Comparison of ENCODE assay signal across 15 cellular contexts in genomic region chr20:4012631-4013030, GRCh38. TPM values are rescaled to one million over a fixed set of nuclear protein-coding genes. Genes with fewer than 3 reads are reported as not detected.
DNase-seq lines count a peak whose midpoint lies in the region; ATAC-seq and TF ChIP-seq lines count a peak whose summit lies in the region.
"Had no signal": no experiment of that assay in that cellular context is flagged by ENCODE, and none has a peak within 500 bp of the region (broad histone marks: within the 10 kb centered on the region; RNA-seq: fewer than 3 reads in every experiment).

No MANE protein-coding gene starts in this region.

- no peak overlapping the region for H3K4me3 Mint-ChIP-seq in CD4-positive, alpha-beta memory T cell
- H3K4me3 Mint-ChIP-seq in T-helper 17 cell: no peak overlapping the region
- H3K4me3 Mint-ChIP-seq: activated T-helper 1 cell treated with anti-CD3 and anti-CD28 coated beads, Interleukin-12 subunit alpha, Interleukin-12 subunit beta, Interleukin-2, Interleukin-4 antibody, amounts not matched to agents 30 ng/mL and 10 ng/mL and 1 ng/mL, durations not matched to agents 14 hours and 24 hours and 36 hours; WTC11 had no signal

- no peak for TF ChIP-seq CTCF in fibroblast of mammary gland (conservative IDR thresholded peaks at IDR 0.05; ENCODE audit: control insufficient read depth, insufficient read depth, low read depth, low read length)
- TF ChIP-seq CTCF in spleen (IDR thresholded peaks at IDR 0.05 in 8 of 11, conservative IDR thresholded peaks at IDR 0.05 in 3 of 11): no peak

- H3K4me1 Mint-ChIP-seq in CD4-positive, alpha-beta memory T cell: peaks cover 15 to 41% (median 34%) of the 10 kb centered on the region in 4 donors
- peaks cover 26% of the 10 kb centered on the region for H3K4me1 Mint-ChIP-seq in T-helper 17 cell

- peak overlapping the region in 1 of 7 donors; percentile 24 for H3K27ac Mint-ChIP-seq in CD4-positive, alpha-beta memory T cell
- H3K27ac Mint-ChIP-seq in T-helper 17 cell: no peak overlapping the region
- H3K27ac Mint-ChIP-seq: activated T-helper 1 cell treated with anti-CD3 and anti-CD28 coated beads, Interleukin-12 subunit alpha, Interleukin-12 subunit beta, Interleukin-2, Interleukin-4 antibody, amounts not matched to agents 30 ng/mL and 10 ng/mL and 1 ng/mL, durations not matched to agents 14 hours and 24 hours and 36 hours; stimulated activated effector memory CD8-positive, alpha-beta T cell treated with anti-CD3 and anti-CD28 coated beads, Interleukin-12 subunit alpha, Interleukin-12 subunit beta, amount 100 ng/mL, for 72 hours; WTC11 had no signal

- CTCF ChIA-PET in CD4-positive, alpha-beta memory T cell (lab: Charles Lee; ENCODE audit: partially characterized antibody): interaction anchor here (1.2 to 9.0 kb wide), 7 partner anchors 13 to 98 kb away, joined by 3 to 97 read pairs (median 4); no protein-coding TSS in a partner anchor

- H3K9me3 Mint-ChIP-seq in CD4-positive, alpha-beta memory T cell: peaks cover 0 to 1% (median 0%) of the 10 kb centered on the region in 8 donors
- H3K9me3 Mint-ChIP-seq: activated T-helper 1 cell treated with anti-CD3 and anti-CD28 coated beads, Interleukin-12 subunit alpha, Interleukin-12 subunit beta, Interleukin-2, Interleukin-4 antibody, amounts not matched to agents 30 ng/mL and 10 ng/mL and 1 ng/mL, durations not matched to agents 14 hours and 24 hours and 36 hours; neural crest cell; stimulated activated effector memory CD8-positive, alpha-beta T cell treated with anti-CD3 and anti-CD28 coated beads, Interleukin-12 subunit alpha, Interleukin-12 subunit beta, amount 100 ng/mL, for 72 hours; WTC11 had no signal

- intact Hi-C loops in spleen (cut with DNase I; ENCODE audit: low total_unique reads): loop anchor here (5.0 to 10.0 kb wide), 2 partner anchors 72 to 110 kb away; no protein-coding TSS in a partner anchor
- intact Hi-C loops in CD4-positive, alpha-beta memory T cell (cut with micrococcal nuclease): loop anchor here (5.0 kb wide), 2 partner anchors 105 to 580 kb away; no protein-coding TSS in a partner anchor

- no peak for TF ChIP-seq POLR2A in spleen (IDR thresholded peaks at IDR 0.05)

- H3K9me3 ChIP-seq in spleen (no peaks in the 10 kb centered on the region), T-helper 17 cell (ENCODE audit: control insufficient read depth, low read length, poor library complexity, severe bottlenecking) (no peaks in the 10 kb centered on the region)
- H3K9me3 ChIP-seq in CD4-positive, alpha-beta memory T cell (ENCODE audit: control insufficient read depth in 1 of 2, low read length in 2 of 2): no peaks in the 10 kb centered on the region

- no peaks in the 10 kb centered on the region for H3K27me3 Mint-ChIP-seq in CD4-positive, alpha-beta memory T cell
- H3K27me3 Mint-ChIP-seq in T-helper 17 cell: no peaks in the 10 kb centered on the region

- 36 to 51% (median 41%) methylated on average over 3 of the region's 3 CpGs for WGBS in spleen, 5 donors

- H3K4me3 ChIP-seq in fibroblast of mammary gland (ENCODE audit: control insufficient read depth, low read depth, low read length) (peak overlapping the region; percentile 85), spleen (peak overlapping the region in 3 of 8 donors; percentile 88 to 98 (median 89))
- no peak overlapping the region for H3K4me3 ChIP-seq in CD4-positive, alpha-beta memory T cell (ENCODE audit: low read length in 2 of 2)

- H3K36me3 Mint-ChIP-seq in CD4-positive, alpha-beta memory T cell: peaks cover 5 to 11% of the 10 kb centered on the region in 2 donors
- peaks cover 5% of the 10 kb centered on the region for H3K36me3 Mint-ChIP-seq in T-helper 17 cell (ENCODE audit: low read depth)

- H3K27me3 ChIP-seq in spleen (replicated peaks in 1 of 7): no peaks in the 10 kb centered on the region
- H3K27me3 ChIP-seq in CD4-positive, alpha-beta memory T cell (ENCODE audit: insufficient read depth, low read length): no peaks in the 10 kb centered on the region

- DNase-seq in GF-D8 (lab: John Stamatoyannopoulos, UW): peak; percentile 92
- peak; percentile 93 for DNase-seq in OCI-M1 (lab: John Stamatoyannopoulos, UW)
- DNase-seq in fibroblast of mammary gland (ENCODE audit: low read depth): peak; percentile 59
- DNase-seq in spleen: no peak
- DNase-seq in stimulated activated naive CD8-positive, alpha-beta T cell treated with anti-CD3 and anti-CD28 coated beads, Interleukin-15, Interleukin-2, amounts not matched to agents 100 U/mL and 50 U/mL, for 24 hours: no peak
- DNase-seq in CD4-positive, alpha-beta memory T cell: no peak
- DNase-seq in SK-N-DZ (ENCODE audit: low spot score): no peak
- no peak for DNase-seq in T-helper 17 cell
- DNase-seq: DMS153, NCI-H345 had no signal

- H3K4me1 ChIP-seq in spleen: peaks cover 0 to 88% (median 52%) of the 10 kb centered on the region in 6 donors
- H3K4me1 ChIP-seq in CD4-positive, alpha-beta memory T cell (ENCODE audit: insufficient read depth, low read length): peaks cover 32% of the 10 kb centered on the region

- ATAC-seq in stimulated activated naive CD8-positive, alpha-beta T cell treated with anti-CD3 and anti-CD28 coated beads, Interleukin-15, Interleukin-2, amounts not matched to agents 100 U/mL and 50 U/mL, for 24 hours: no peak
- no peak for ATAC-seq in T-helper 17 cell
- ATAC-seq: stimulated activated effector memory CD8-positive, alpha-beta T cell treated with anti-CD3 and anti-CD28 coated beads, Interleukin-12 subunit alpha, Interleukin-12 subunit beta, amount 100 ng/mL, for 72 hours; WTC11 had no signal

- POLR2A ChIA-PET in CD4-positive, alpha-beta memory T cell (lab: Charles Lee; ENCODE audit: partially characterized antibody): interaction anchor here (1.2 kb wide), 1 partner anchor 23 kb away, joined by 3 read pairs; no protein-coding TSS in a partner anchor

- peak overlapping the region in 7 of 8 donors; percentile 59 to 97 (median 90) for H3K27ac ChIP-seq in spleen
- no peak overlapping the region for H3K27ac ChIP-seq in CD4-positive, alpha-beta memory T cell (ENCODE audit: low read depth, low read length)
- H3K27ac ChIP-seq: KMS-11 had no signal

- H3K36me3 ChIP-seq in spleen: peaks cover 0 to 15% (median 0%) of the 10 kb centered on the region in 6 donors
- no peaks in the 10 kb centered on the region for H3K36me3 ChIP-seq in CD4-positive, alpha-beta memory T cell (ENCODE audit: insufficient read depth, low read length)

RNA-seq across cellular contexts. Expression of gene RNF24, which starts 2.7 kb away (rescaled TPM):
- 10 to 100 TPM; 22.0 to 46.8 (median 30.7) TPM for total RNA-seq in spleen
- 1 to 10 TPM; 1.1 to 3.8 (median 1.8) TPM for polyA plus RNA-seq in spleen
- total RNA-seq in CD4-positive, alpha-beta memory T cell: 10 to 100 TPM; 23.0 to 25.8 TPM
- polyA plus RNA-seq in CD4-positive, alpha-beta memory T cell: 10 to 100 TPM; 15.4 to 17.2 TPM
- 8.9 and 11.3 TPM in 2 replicates for polyA plus RNA-seq in SK-N-DZ (2014; cell fraction: cytosol; rRNA removed)
- polyA plus RNA-seq in SK-N-DZ (2014; cell fraction: nucleus; rRNA removed): 6.5 and 9.8 TPM in 2 replicates
- total RNA-seq in T-helper 17 cell: 10 to 100 TPM; 10.0 to 15.9 TPM

Comparison
In these comparisons a context has a peak if more than half of its experiments do, and no peak if none do; other contexts are left out.
1. DNase-seq: peak in GF-D8 (single experiment), OCI-M1 (single experiment) and fibroblast of mammary gland (single experiment); none in spleen (single experiment), stimulated activated naive CD8-positive, alpha-beta T cell treated with anti-CD3 and anti-CD28 coated beads, Interleukin-15, Interleukin-2, amounts not matched to agents 100 U/mL and 50 U/mL, for 24 hours (single experiment), CD4-positive, alpha-beta memory T cell (0 of 5), SK-N-DZ (single experiment) and T-helper 17 cell (0 of 3).